In the genomic region with DNA sequence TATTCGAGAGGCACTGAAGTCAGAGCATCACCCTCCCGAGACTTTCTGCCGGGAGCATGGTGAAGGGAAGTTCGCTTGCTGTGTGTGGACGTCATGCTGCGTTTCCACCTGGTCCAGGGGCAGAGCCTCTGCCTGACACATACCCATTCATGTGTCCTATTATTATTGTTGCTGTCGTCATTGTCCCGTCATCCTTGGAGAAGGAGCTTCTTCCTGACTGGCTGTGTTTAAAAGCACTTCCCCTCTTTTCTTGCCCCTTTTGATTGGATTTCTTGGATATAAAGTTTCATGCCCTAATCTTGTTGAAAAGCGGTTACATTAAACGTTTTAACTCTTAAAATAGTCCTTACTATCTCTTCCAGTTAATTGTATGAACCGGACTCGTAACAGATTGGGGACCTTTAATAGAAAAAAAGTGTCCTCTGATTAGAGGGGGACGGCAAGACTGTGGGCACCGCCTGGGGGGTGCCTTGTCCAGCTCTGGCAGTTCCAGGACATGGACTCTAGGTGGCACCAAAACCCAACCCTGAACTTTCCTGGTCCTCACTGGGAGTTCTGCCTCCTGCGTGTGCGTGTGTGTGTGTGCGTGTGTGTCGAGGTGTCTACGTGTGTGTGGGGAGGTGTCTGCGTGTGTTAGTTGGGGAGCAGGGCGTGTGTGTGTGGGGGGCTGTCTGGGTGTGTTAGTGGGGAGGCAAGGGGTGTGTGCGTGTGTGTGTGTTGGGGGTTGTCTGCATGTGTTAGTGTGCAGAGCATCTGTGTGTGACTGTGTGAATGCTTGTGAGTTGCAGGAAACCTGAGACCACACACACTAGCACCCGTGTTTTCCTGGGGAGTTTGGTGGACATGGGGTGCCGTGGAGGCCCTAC, we compare ENCODE assay signal across 1 cellular context.
TF ChIP-seq lines count a peak whose summit lies in the region.

No MANE protein-coding gene starts in this region.

TF ChIP-seq in IMR-90, 13 proteins besides CTCF, POLR2A, EP300 and RAD21 (continued from another document):
- peak; percentile 71 for TF ChIP-seq SMC3 (IDR thresholded peaks at IDR 0.05; ENCODE audit: low read depth, low read length)
